ENCODE assay signal across 18 cellular contexts in genomic region chr10:115125505-115125904, GRCh38. TPM values are rescaled to one million over a fixed set of nuclear protein-coding genes. Genes with fewer than 3 reads are reported as not detected.
DNase-seq lines count a peak whose midpoint lies in the region; ATAC-seq and TF ChIP-seq lines count a peak whose summit lies in the region.
"Had no signal": no experiment of that assay in that cellular context is flagged by ENCODE, and none has a peak within 500 bp of the region (broad histone marks: within the 10 kb centered on the region; RNA-seq: fewer than 3 reads in every experiment).

No MANE protein-coding gene starts in this region.

- ATAC-seq in HG03039 (IDR thresholded peaks at IDR 0.05; ENCODE audit: unreplicated experiment) (peak; percentile 59), HG03135 (IDR thresholded peaks at IDR 0.05; ENCODE audit: unreplicated experiment) (no peak), T-helper 17 cell (no peak)
- ATAC-seq: CD8-positive, alpha-beta T cell had no signal

- H3K4me1 Mint-ChIP-seq in T-helper 17 cell = no peaks in the 10 kb centered on the region

- no peaks in the 10 kb centered on the region for H3K27me3 Mint-ChIP-seq in T-helper 17 cell

- no peaks in the 10 kb centered on the region for H3K9me3 ChIP-seq in T-helper 17 cell (ENCODE audit: control insufficient read depth, low read length, poor library complexity, severe bottlenecking)
- H3K9me3 ChIP-seq: BLaER1 treated with 17β-estradiol and CSF1 and Interleukin-3, amounts not matched to agents 10 nM and 100 nM had no signal

- no peaks in the 10 kb centered on the region for H3K36me3 Mint-ChIP-seq in T-helper 17 cell (ENCODE audit: low read depth)
- H3K36me3 Mint-ChIP-seq: CD8-positive, alpha-beta T cell had no signal

- H3K4me3 Mint-ChIP-seq in T-helper 17 cell = no peak overlapping the region
- H3K4me3 Mint-ChIP-seq: CD8-positive, alpha-beta T cell had no signal

- DNase-seq in GM12865 (ENCODE audit: low read depth) (peak; percentile 32), H4 (ENCODE audit: low spot score) (peak; percentile 9), iris pigment epithelial cell (ENCODE audit: low read depth) (peak; percentile 1), T-helper 17 cell (no peak), HUDEP-2 (lab: John Stamatoyannopoulos, UW; ENCODE audit: unreplicated experiment in 76 of 76) (no peak)
- DNase-seq in effector CD8-positive, alpha-beta T cell (lab: John Stamatoyannopoulos, UW) = no peak
- DNase-seq: Calu3; CD8-positive, alpha-beta T cell; GOT3; NCI-H1436; NCI-H2029; NCI-H345; NCI-H524 treated with DMSO at 0.1 percent for 48 hours; PC-9; T-helper 2 cell had no signal

- no peak overlapping the region for H3K4me3 ChIP-seq in GM12865 (ENCODE audit: low read depth, low read length)
- H3K4me3 ChIP-seq: BLaER1 treated with 17β-estradiol and CSF1 and Interleukin-3, amounts not matched to agents 10 nM and 100 nM; PC-9 had no signal

- TF ChIP-seq CTCF in GM12865 (IDR thresholded peaks at IDR 0.05; ENCODE audit: insufficient read depth, low read depth, low read length, missing control alignments) = no peak

- H3K27ac Mint-ChIP-seq in T-helper 17 cell = no peak overlapping the region
- H3K27ac Mint-ChIP-seq: CD8-positive, alpha-beta T cell had no signal

RNA-seq across cellular contexts. Expression of gene ATRNL1, which starts 32.3 kb away (rescaled TPM):
- 4.9 and 5.8 TPM in 2 replicates for total RNA-seq in H4 (2014; rRNA removed; shearing (Covaris generic))
- total RNA-seq in T-helper 17 cell = not detected
- total RNA-seq: CD8-positive, alpha-beta T cell; PC-9 had no signal

Comparison
In these comparisons a context has a peak if more than half of its experiments do, and no peak if none do; other contexts are left out.
1. DNase-seq: peak in GM12865 (single experiment), H4 (single experiment) and iris pigment epithelial cell (single experiment); none in T-helper 17 cell (0 of 3), effector CD8-positive, alpha-beta T cell (single experiment) and HUDEP-2 (0 of 76).